Comparison of ENCODE assay signal across 8 cellular contexts in the genomic region with DNA sequence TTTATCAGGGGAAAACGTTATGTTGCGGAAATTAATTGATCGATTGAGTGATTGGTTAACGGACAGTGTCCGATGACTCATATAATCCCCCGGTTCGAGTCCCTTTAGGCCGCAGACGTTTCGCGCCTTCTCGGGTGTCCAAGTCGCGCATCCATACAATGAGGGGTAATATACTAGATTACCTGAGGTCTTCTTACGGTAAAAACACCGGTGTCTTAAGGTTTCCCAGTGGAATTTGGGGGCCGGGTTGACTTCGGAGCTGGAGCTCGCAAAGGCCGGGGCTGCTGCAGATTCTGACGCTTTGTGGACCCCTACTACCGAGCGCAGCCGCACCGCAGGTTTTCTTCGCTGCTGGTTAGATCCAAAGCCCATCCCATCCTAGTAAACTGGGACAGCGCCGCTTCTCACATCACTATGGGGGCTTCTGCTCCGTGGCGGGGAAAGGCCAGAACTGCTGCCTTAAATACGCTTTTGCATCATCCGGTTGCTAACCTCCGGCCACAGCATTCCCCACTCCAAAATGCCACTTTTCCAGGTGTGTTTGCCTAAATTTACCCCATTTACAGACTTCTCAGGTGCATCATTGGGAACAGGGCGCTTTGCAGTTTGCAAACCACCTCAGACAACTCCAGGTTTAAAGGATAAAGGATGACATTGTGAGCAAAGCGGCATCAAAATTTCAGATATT. TPM values are rescaled to one million over a fixed set of nuclear protein-coding genes. Genes with fewer than 3 reads are reported as not detected.
A peak's percentile ranks its signal among the peaks of the same experiment; 100 is the strongest.
DNase-seq lines count a peak whose midpoint lies in the region; ATAC-seq and TF ChIP-seq lines count a peak whose summit lies in the region.

No MANE protein-coding gene starts in this region.

- no peaks in the 10 kb centered on the region for H3K9me2 ChIP-seq in PC-3 (replicated peaks; ENCODE audit: low read length)

- H2AFZ ChIP-seq in PC-3 (ENCODE audit: low read length), result peak overlapping the region; percentile 92

- in situ Hi-C loops in G401 (cut with HindIII; ENCODE audit: low sequenced_read_pairs), result no loop called here

- DNase-seq in G401 (ENCODE audit: low spot score), result peak; percentile 73
- DNase-seq in HT1080 (ENCODE audit: low read depth), result peak; percentile 53
- peak; percentile 52 for DNase-seq in PC-3
- DNase-seq in skeletal muscle cell (ENCODE audit: low read depth), result no peak
- DNase-seq in stimulated activated CD4-positive, alpha-beta T cell treated with anti-CD3 and anti-CD28 coated beads, Interleukin-1b, Interleukin-23, amount 100 ng/mL, for 48 hours, result no peak

- peak overlapping the region; percentile 30 for H3K9ac ChIP-seq in PC-3 (ENCODE audit: low read length)

- H3K9me3 ChIP-seq in PC-3 (ENCODE audit: low read length), result no peaks in the 10 kb centered on the region

- CTCF ChIA-PET in PC-3 (lab: Charles Lee), result no interaction called here

- peaks cover 16% of the 10 kb centered on the region for H3K36me3 ChIP-seq in PC-3 (ENCODE audit: low read depth, low read length)

- TF ChIP-seq CTCF in PC-3 (conservative IDR thresholded peaks at IDR 0.05; ENCODE audit: low read depth, low read length), result no peak

- H3K4me3 ChIP-seq in PC-3 (ENCODE audit: low read length) (peak overlapping the region; percentile 95), iPS-11a (ENCODE audit: low read depth, low read length) (peak overlapping the region; percentile 90), skeletal muscle cell (ENCODE audit: low read depth, low read length) (peak overlapping the region; percentile 73)

- H3K27ac ChIP-seq in PC-3 (ENCODE audit: low read length) (peak overlapping the region; percentile 2; the same call in 1 of the 2 replicates), angular gyrus (ENCODE audit: low read depth, low read length) (peak overlapping the region; percentile 78)

- no TSS peak for BruUV-seq in PC-3 (replicated peaks; lab: Mats Ljungman, UMichigan)

- peaks cover 41% of the 10 kb centered on the region for H3K79me2 ChIP-seq in PC-3 (ENCODE audit: low read length)

- no peaks in the 10 kb centered on the region for H3K27me3 ChIP-seq in PC-3 (ENCODE audit: low read length)

- H4K20me1 ChIP-seq in PC-3 (ENCODE audit: low read length), result peaks cover 9% of the 10 kb centered on the region

- POLR2A ChIA-PET in PC-3 (lab: Charles Lee; ENCODE audit: unreplicated experiment), result no interaction called here

- peak; percentile 5 for ATAC-seq in PC-3
- ATAC-seq in esophagus mucosa, result no peak

- peaks cover 11% of the 10 kb centered on the region for H3K4me1 ChIP-seq in PC-3 (ENCODE audit: insufficient read depth, low read length)

- H3K4me2 ChIP-seq in PC-3 (ENCODE audit: low read length), result peak overlapping the region; percentile 83

- H3F3A ChIP-seq in PC-3 (ENCODE audit: low read length, unreplicated experiment), result no peaks in the 10 kb centered on the region

- intact Hi-C loops in PC-3 (cut with micrococcal nuclease), result loop anchor here (1.0 kb wide), 1 partner anchor 20 kb away; no protein-coding TSS in a partner anchor

RNA-seq across cellular contexts. Expression of a gene that starts 0.9 kb away (rescaled TPM):
- 13.7 and 22.2 TPM in 2 replicates for total RNA-seq in G401 (2014; rRNA removed; shearing (Covaris generic))
- total RNA-seq in HT1080 (2014; rRNA removed; shearing (Covaris generic)), result 29.5 and 33.1 TPM in 2 replicates
- 23.6 and 28.1 TPM in 2 replicates for polyA plus RNA-seq in HT1080 (2015; cell fraction: cytosol; rRNA removed)
- polyA plus RNA-seq in HT1080 (2015; cell fraction: nucleus; rRNA removed), result 55.2 and 59.8 TPM in 2 replicates
- total RNA-seq in PC-3 (2014; rRNA removed) (30.1 and 46.7 TPM in 2 replicates), esophagus mucosa (22.8 TPM)

Comparison
In these comparisons a context has a peak if more than half of its experiments do, and no peak if none do; other contexts are left out.
1. DNase-seq: peak in G401 (single experiment), HT1080 (single experiment) and PC-3 (single experiment); none in skeletal muscle cell (single experiment) and stimulated activated CD4-positive, alpha-beta T cell treated with anti-CD3 and anti-CD28 coated beads, Interleukin-1b, Interleukin-23, amount 100 ng/mL, for 48 hours (single experiment).
2. Peak in every context shown above with its lines, with median percentiles within 50 percentile points of each other: H3K4me3 ChIP-seq.